ENCODE assay signal across 1 cellular context in genomic region chr10:14840178-14840577, GRCh38.
TF ChIP-seq lines count a peak whose summit lies in the region.

No MANE protein-coding gene starts in this region.

TF ChIP-seq in GM23338, 12 proteins besides CTCF, POLR2A, EP300 and RAD21:
- TF ChIP-seq, protein P1, sequence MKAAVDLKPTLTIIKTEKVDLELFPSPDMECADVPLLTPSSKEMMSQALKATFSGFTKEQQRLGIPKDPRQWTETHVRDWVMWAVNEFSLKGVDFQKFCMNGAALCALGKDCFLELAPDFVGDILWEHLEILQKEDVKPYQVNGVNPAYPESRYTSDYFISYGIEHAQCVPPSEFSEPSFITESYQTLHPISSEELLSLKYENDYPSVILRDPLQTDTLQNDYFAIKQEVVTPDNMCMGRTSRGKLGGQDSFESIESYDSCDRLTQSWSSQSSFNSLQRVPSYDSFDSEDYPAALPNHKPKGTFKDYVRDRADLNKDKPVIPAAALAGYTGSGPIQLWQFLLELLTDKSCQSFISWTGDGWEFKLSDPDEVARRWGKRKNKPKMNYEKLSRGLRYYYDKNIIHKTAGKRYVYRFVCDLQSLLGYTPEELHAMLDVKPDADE (IDR thresholded peaks at IDR 0.05) = no peak
- TF ChIP-seq CREB1 (CRISPR knock-in tag; IDR thresholded peaks at IDR 0.05; ENCODE audit: low read depth) = no peak
- TF ChIP-seq STAT1 (IDR thresholded peaks at IDR 0.05; ENCODE audit: unreplicated experiment) = no peak
- TF ChIP-seq ZNF331 (CRISPR knock-in tag; IDR thresholded peaks at IDR 0.05; ENCODE audit: low read depth) = no peak
- TF ChIP-seq JUNB (IDR thresholded peaks at IDR 0.05; ENCODE audit: unreplicated experiment) = no peak
- no peak for TF ChIP-seq ZNF114 (CRISPR knock-in tag; IDR thresholded peaks at IDR 0.05)
